16 cellular contexts compared by ENCODE assay signal in the genomic region with DNA sequence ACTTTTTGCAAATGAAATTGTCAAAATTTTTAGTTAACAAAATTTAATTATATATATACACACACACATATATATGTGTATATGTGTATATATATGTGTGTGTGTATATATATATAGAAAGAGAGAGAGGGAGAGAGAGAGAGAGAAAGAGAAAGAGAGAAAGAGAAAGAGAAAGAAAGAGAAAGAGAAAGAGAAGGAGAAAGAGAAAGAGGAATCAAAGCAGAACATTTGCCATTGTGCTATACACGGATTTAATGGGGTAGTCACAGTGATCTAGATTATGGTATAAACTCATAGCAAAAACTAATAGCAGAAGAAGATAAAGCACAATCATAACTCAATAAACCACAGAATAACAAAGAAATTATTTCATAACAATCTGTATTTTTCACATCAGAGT.
DNase-seq lines count a peak whose midpoint lies in the region; ATAC-seq and TF ChIP-seq lines count a peak whose summit lies in the region.
"Had no signal": no experiment of that assay in that cellular context is flagged by ENCODE, and none has a peak within 500 bp of the region (broad histone marks: within the 10 kb centered on the region; RNA-seq: fewer than 3 reads in every experiment).

No MANE protein-coding gene starts in this region.

- ATAC-seq in HG02981 (IDR thresholded peaks at IDR 0.05; ENCODE audit: unreplicated experiment): peak; percentile 62
- ATAC-seq in stimulated activated effector memory CD8-positive, alpha-beta T cell treated with anti-CD3 and anti-CD28 coated beads, Interleukin-12 subunit alpha, Interleukin-12 subunit beta, amount 100 ng/mL, for 72 hours: no peak
- ATAC-seq: HCT116 had no signal

- H3K9me3 Mint-ChIP-seq in endothelial cell (ENCODE audit: unreplicated experiment): no peaks in the 10 kb centered on the region
- peaks cover 3% of the 10 kb centered on the region for H3K9me3 Mint-ChIP-seq in stimulated activated effector memory CD8-positive, alpha-beta T cell treated with anti-CD3 and anti-CD28 coated beads, Interleukin-12 subunit alpha, Interleukin-12 subunit beta, amount 100 ng/mL, for 72 hours

- peaks cover 36 to 61% (median 45%) of the 10 kb centered on the region in 3 donors for H3K36me3 ChIP-seq in tibial artery

- intact Hi-C loops in tibial artery (cut with DNase I; ENCODE audit: low total_unique reads): no loop called here

- peaks cover 25% of the 10 kb centered on the region for H3K36me3 Mint-ChIP-seq in endothelial cell (ENCODE audit: low read depth, unreplicated experiment)
- no peaks in the 10 kb centered on the region for H3K36me3 Mint-ChIP-seq in stimulated activated effector memory CD8-positive, alpha-beta T cell treated with anti-CD3 and anti-CD28 coated beads, Interleukin-12 subunit alpha, Interleukin-12 subunit beta, amount 100 ng/mL, for 72 hours

- H3K27ac ChIP-seq in tibial artery: peak overlapping the region; percentile 55 to 60
- H3K27ac ChIP-seq: 22Rv1; BLaER1 treated with 17β-estradiol and CSF1 and Interleukin-3, amounts not matched to agents 10 nM and 100 nM had no signal

- H3K27me3 Mint-ChIP-seq in endothelial cell (ENCODE audit: unreplicated experiment): no peaks in the 10 kb centered on the region

- peaks cover 6% of the 10 kb centered on the region for H3K4me1 Mint-ChIP-seq in endothelial cell (ENCODE audit: unreplicated experiment)
- no peaks in the 10 kb centered on the region for H3K4me1 Mint-ChIP-seq in stimulated activated effector memory CD8-positive, alpha-beta T cell treated with anti-CD3 and anti-CD28 coated beads, Interleukin-12 subunit alpha, Interleukin-12 subunit beta, amount 100 ng/mL, for 72 hours

- peak overlapping the region; percentile 14 for H3K27ac Mint-ChIP-seq in endothelial cell (ENCODE audit: unreplicated experiment)
- H3K27ac Mint-ChIP-seq in stimulated activated effector memory CD8-positive, alpha-beta T cell treated with anti-CD3 and anti-CD28 coated beads, Interleukin-12 subunit alpha, Interleukin-12 subunit beta, amount 100 ng/mL, for 72 hours: no peak overlapping the region

- peak; percentile 29 for DNase-seq in NCI-H1092 treated with DMSO at 0.1 percent for 48 hours (lab: John Stamatoyannopoulos, UW)
- no peak for DNase-seq in NCI-H1092 (lab: John Stamatoyannopoulos, UW)
- no peak for DNase-seq in endothelial cell (ENCODE audit: low spot score)
- DNase-seq in tibial artery: no peak
- DNase-seq in NCI-H1105 treated with DMSO at 0.1 percent for 48 hours (lab: John Stamatoyannopoulos, UW): no peak
- no peak for DNase-seq in stimulated activated effector memory CD8-positive, alpha-beta T cell treated with anti-CD3 and anti-CD28 coated beads, Interleukin-12 subunit alpha, Interleukin-12 subunit beta, amount 100 ng/mL, for 72 hours (ENCODE audit: low spot score in 2 of 2)
- DNase-seq in ecto neural progenitor cell (ENCODE audit: low spot score): no peak
- DNase-seq: DMS 273 treated with DMSO at 0.1 percent for 48 hours, GM23248, MM.1S, NCI-H2029, SIG-M5 had no signal

- peaks cover 0 to 74% (median 26%) of the 10 kb centered on the region in 4 donors for H3K4me1 ChIP-seq in tibial artery
- H3K4me1 ChIP-seq: BLaER1 treated with 17β-estradiol and CSF1 and Interleukin-3, amounts not matched to agents 10 nM and 100 nM had no signal

- no peaks in the 10 kb centered on the region for H3K9me3 ChIP-seq in tibial artery
- H3K9me3 ChIP-seq: BLaER1 treated with 17β-estradiol and CSF1 and Interleukin-3, amounts not matched to agents 10 nM and 100 nM had no signal

- no peak for TF ChIP-seq CTCF in endothelial cell (IDR thresholded peaks at IDR 0.05; ENCODE audit: unreplicated experiment)
- no peak for TF ChIP-seq CTCF in tibial artery (IDR thresholded peaks at IDR 0.05)

- no peak overlapping the region for H3K4me3 Mint-ChIP-seq in endothelial cell (ENCODE audit: unreplicated experiment)
- H3K4me3 Mint-ChIP-seq in stimulated activated effector memory CD8-positive, alpha-beta T cell treated with anti-CD3 and anti-CD28 coated beads, Interleukin-12 subunit alpha, Interleukin-12 subunit beta, amount 100 ng/mL, for 72 hours: no peak overlapping the region

- no peak overlapping the region for H3K4me3 ChIP-seq in tibial artery
- H3K4me3 ChIP-seq: BLaER1 treated with 17β-estradiol and CSF1 and Interleukin-3, amounts not matched to agents 10 nM and 100 nM; GM23248 had no signal

- H3K27me3 ChIP-seq in tibial artery: no peaks in the 10 kb centered on the region
- H3K27me3 ChIP-seq: BLaER1 treated with 17β-estradiol and CSF1 and Interleukin-3, amounts not matched to agents 10 nM and 100 nM had no signal
